In the genomic region with DNA sequence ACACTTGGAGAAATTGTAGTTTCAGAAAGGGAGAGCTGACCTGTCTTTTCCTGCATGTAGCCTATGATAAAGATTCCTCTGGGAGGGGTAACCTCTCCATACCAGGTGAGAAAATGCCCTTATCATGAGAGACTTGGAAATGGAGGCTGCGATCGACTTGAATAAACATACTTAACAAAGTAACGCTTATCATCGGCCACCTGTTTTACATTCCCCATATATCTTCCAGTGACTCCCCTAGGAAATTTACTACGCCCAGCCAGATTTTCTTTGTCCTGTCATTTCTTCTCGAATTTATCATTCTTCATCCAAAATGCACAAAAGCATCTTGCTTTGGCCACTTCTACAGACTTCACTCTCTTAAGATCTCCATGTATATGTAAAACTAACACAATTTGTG, we compare ENCODE assay signal across 13 cellular contexts.
"Had no signal": no experiment of that assay in that cellular context is flagged by ENCODE, and none has a peak within 500 bp of the region (broad histone marks: within the 10 kb centered on the region; RNA-seq: fewer than 3 reads in every experiment).

No MANE protein-coding gene starts in this region.

- H3K36me3 Mint-ChIP-seq: WTC11 had no signal

- ATAC-seq: effector memory CD8-positive, alpha-beta T cell; left colon; WTC11 had no signal

- H3K9me3 ChIP-seq: pancreas, transverse colon had no signal

- FAIRE-seq: pancreas had no signal

- H3K27me3 Mint-ChIP-seq: dendritic cell treated with granulocyte-macrophage colony-stimulating factor and Interleukin-4, amounts not matched to agents 40 ng/mL and 50 ng/mL, for 4 days had no signal

- H3K27ac ChIP-seq: SK-N-MC had no signal

- H3K4me3 Mint-ChIP-seq: activated naive CD4-positive, alpha-beta T cell treated with anti-CD3 and anti-CD28 coated beads for 36 hours; dendritic cell treated with granulocyte-macrophage colony-stimulating factor and Interleukin-4, amounts not matched to agents 40 ng/mL and 50 ng/mL, for 4 days; effector memory CD8-positive, alpha-beta T cell; neural crest cell; T-helper 1 cell treated with Interleukin-12 subunit alpha and Interleukin-12 subunit beta and Interleukin-4 antibody, amounts not matched to agents 30 μg/mL and 1 μg/mL, for 36 hours; WTC11 had no signal

- H3K27ac Mint-ChIP-seq: activated naive CD4-positive, alpha-beta T cell treated with anti-CD3 and anti-CD28 coated beads for 36 hours; dendritic cell treated with granulocyte-macrophage colony-stimulating factor and Interleukin-4, amounts not matched to agents 40 ng/mL and 50 ng/mL, for 4 days; effector memory CD8-positive, alpha-beta T cell; T-helper 1 cell treated with Interleukin-12 subunit alpha and Interleukin-12 subunit beta and Interleukin-4 antibody, amounts not matched to agents 30 μg/mL and 1 μg/mL, for 36 hours; WTC11 had no signal

- H3K9me3 Mint-ChIP-seq: dendritic cell treated with granulocyte-macrophage colony-stimulating factor and Interleukin-4, amounts not matched to agents 40 ng/mL and 50 ng/mL, for 4 days; neural crest cell had no signal

- H3K4me3 ChIP-seq: pancreas, SK-N-MC, skin epidermis, transverse colon had no signal

- H3K36me3 ChIP-seq: pancreas, transverse colon had no signal

- DNase-seq: activated CD4-positive, alpha-beta T cell treated with anti-CD3 and anti-CD28 coated beads for 48 hours; activated naive CD4-positive, alpha-beta T cell treated with anti-CD3 and anti-CD28 coated beads for 36 hours; effector memory CD8-positive, alpha-beta T cell; left colon; mammary epithelial cell; pancreas; transverse colon had no signal

- H3K27me3 ChIP-seq: pancreas, transverse colon had no signal
